8 cellular contexts compared by ENCODE assay signal in genomic region chr6:79672631-79673065, GRCh38. TPM values are rescaled to one million over a fixed set of nuclear protein-coding genes. Genes with fewer than 3 reads are reported as not detected.
DNase-seq lines count a peak whose midpoint lies in the region; ATAC-seq and TF ChIP-seq lines count a peak whose summit lies in the region.

No MANE protein-coding gene starts in this region.

- no peaks in the 10 kb centered on the region for H3K4me1 ChIP-seq in colonic mucosa
- peaks cover 2% of the 10 kb centered on the region for H3K4me1 ChIP-seq in ovary (ENCODE audit: insufficient read depth)

- peak overlapping the region in 1 of 2 donors; percentile 30 for H3K9ac ChIP-seq in colonic mucosa (ENCODE audit: low read depth in 2 of 2, low read length in 2 of 2)

- H3K27ac ChIP-seq in colonic mucosa (peak overlapping the region; percentile 77), ovary (no peak overlapping the region)

- TF ChIP-seq POLR2A in ovary (IDR thresholded peaks at IDR 0.05): no peak

- DNase-seq in activated T-cell treated with anti-CD3 and anti-CD28 coated beads, Interleukin-2, amount 50 U/mL, for 24 hours: no peak
- no peak for DNase-seq in activated T-cell treated with anti-CD3 and anti-CD28 coated beads, Interleukin-2, amount 50 U/mL, for 48 hours
- DNase-seq in NCI-H226 (peak; percentile 14), colonic mucosa (no peak), osteocyte (ENCODE audit: extremely low spot score, unreplicated experiment) (no peak), ovary (no peak), cortex of kidney (lab: John Stamatoyannopoulos, UW) (no peak)

- H3K9me3 ChIP-seq in colonic mucosa: no peaks in the 10 kb centered on the region
- no peaks in the 10 kb centered on the region for H3K9me3 ChIP-seq in ovary

- no peaks in the 10 kb centered on the region for H3K27me3 Mint-ChIP-seq in activated T-cell treated with anti-CD3 and anti-CD28 coated beads, Interleukin-2, amount 50 U/mL, for 24 hours
- peaks cover 2% of the 10 kb centered on the region for H3K27me3 Mint-ChIP-seq in osteocyte (ENCODE audit: unreplicated experiment)

- H3K4me3 ChIP-seq in colonic mucosa: no peak overlapping the region
- no peak overlapping the region for H3K4me3 ChIP-seq in ovary

- peaks cover 6% of the 10 kb centered on the region for H3K36me3 ChIP-seq in colonic mucosa
- H3K36me3 ChIP-seq in ovary: no peaks in the 10 kb centered on the region

- no peak overlapping the region for H3K4me3 Mint-ChIP-seq in activated T-cell treated with anti-CD3 and anti-CD28 coated beads, Interleukin-2, amount 50 U/mL, for 24 hours
- H3K4me3 Mint-ChIP-seq in osteocyte (ENCODE audit: unreplicated experiment): no peak overlapping the region

- no peaks in the 10 kb centered on the region for H3K36me3 Mint-ChIP-seq in activated T-cell treated with anti-CD3 and anti-CD28 coated beads, Interleukin-2, amount 50 U/mL, for 24 hours (ENCODE audit: low read depth)
- no peaks in the 10 kb centered on the region for H3K36me3 Mint-ChIP-seq in osteocyte (ENCODE audit: unreplicated experiment)

- TF ChIP-seq CTCF in colonic mucosa (IDR thresholded peaks at IDR 0.05) (peak; percentile 29), osteocyte (IDR thresholded peaks at IDR 0.05) (peak; percentile 55), ovary (IDR thresholded peaks at IDR 0.05) (peak in 1 of 3 donors; percentile 7)

- intact Hi-C loops in colonic mucosa (cut with DNase I) (loop anchor here (5.0 kb wide), 2 partner anchors 40 to 100 kb away; partner anchors contain the start of gene SH3BGRL2), ovary (cut with DNase I) (no loop called here)

- TF ChIP-seq EP300 in ovary (IDR thresholded peaks at IDR 0.05): no peak

- H3K9me3 Mint-ChIP-seq in activated T-cell treated with anti-CD3 and anti-CD28 coated beads, Interleukin-2, amount 50 U/mL, for 24 hours: no peaks in the 10 kb centered on the region
- H3K9me3 Mint-ChIP-seq in osteocyte (ENCODE audit: unreplicated experiment): no peaks in the 10 kb centered on the region

- ATAC-seq in HG02588 (IDR thresholded peaks at IDR 0.05; ENCODE audit: unreplicated experiment): no peak

- H3K27me3 ChIP-seq in colonic mucosa (no peaks in the 10 kb centered on the region), ovary (no peaks in the 10 kb centered on the region)

- 18 to 33% (median 19%) methylated on average over 1 of the region's 1 CpG for WGBS in ovary, 3 donors

- peaks cover 39% of the 10 kb centered on the region for H3K4me1 Mint-ChIP-seq in activated T-cell treated with anti-CD3 and anti-CD28 coated beads, Interleukin-2, amount 50 U/mL, for 24 hours (ENCODE audit: low read depth)
- H3K4me1 Mint-ChIP-seq in osteocyte (ENCODE audit: unreplicated experiment): no peaks in the 10 kb centered on the region

- peak overlapping the region; percentile 82 for H3K27ac Mint-ChIP-seq in activated T-cell treated with anti-CD3 and anti-CD28 coated beads, Interleukin-2, amount 50 U/mL, for 24 hours
- H3K27ac Mint-ChIP-seq in osteocyte (ENCODE audit: unreplicated experiment): no peak overlapping the region

RNA-seq across cellular contexts. Expression of gene SH3BGRL2, which starts 41.5 kb away (rescaled TPM):
- total RNA-seq in colonic mucosa: 100 to 1,000 TPM in 1 of 2 donors, 10 to 100 TPM in 1; 95.4 to 145 TPM
- 1.5 and 1.9 TPM in 2 replicates for total RNA-seq in osteocyte
- 10 to 100 TPM in 1 of 7 donors, 1 to 10 TPM in 6; 4.8 to 19.0 (median 8.1) TPM for total RNA-seq in ovary
- polyA plus RNA-seq in ovary: 10 to 100 TPM in 1 of 2 donors, 1 to 10 TPM in 1; 3.8 to 10.3 TPM

Comparison
In these comparisons a context has a peak if more than half of its experiments do, and no peak if none do; other contexts are left out.
1. RNA of gene SH3BGRL2, which starts 41.5 kb away (total RNA-seq): 95.4 to 145 TPM in colonic mucosa; 4.8 to 19.0 TPM in ovary and 1.5 to 1.9 TPM in osteocyte; every median in the first group is over 4 times any median in the second.